1 cellular context compared by ENCODE assay signal in genomic region chr12:65586796-65587195, GRCh38.
TF ChIP-seq lines count a peak whose summit lies in the region.

No MANE protein-coding gene starts in this region.

TF ChIP-seq in IMR-90, 13 proteins besides CTCF, POLR2A, EP300 and RAD21 (continued from another document):
- TF ChIP-seq USF2 (IDR thresholded peaks at IDR 0.05; ENCODE audit: low read depth, low read length) (no peak), ELK1 (IDR thresholded peaks at IDR 0.05; ENCODE audit: borderline replicate concordance, low read depth, low read length) (no peak), SMC3 (IDR thresholded peaks at IDR 0.05; ENCODE audit: low read depth, low read length) (no peak), RCOR1 (IDR thresholded peaks at IDR 0.05; ENCODE audit: insufficient replicate concordance, low read length) (no peak), MXI1 (IDR thresholded peaks at IDR 0.05; ENCODE audit: borderline replicate concordance, low read depth, low read length) (no peak)
